In the genomic region with DNA sequence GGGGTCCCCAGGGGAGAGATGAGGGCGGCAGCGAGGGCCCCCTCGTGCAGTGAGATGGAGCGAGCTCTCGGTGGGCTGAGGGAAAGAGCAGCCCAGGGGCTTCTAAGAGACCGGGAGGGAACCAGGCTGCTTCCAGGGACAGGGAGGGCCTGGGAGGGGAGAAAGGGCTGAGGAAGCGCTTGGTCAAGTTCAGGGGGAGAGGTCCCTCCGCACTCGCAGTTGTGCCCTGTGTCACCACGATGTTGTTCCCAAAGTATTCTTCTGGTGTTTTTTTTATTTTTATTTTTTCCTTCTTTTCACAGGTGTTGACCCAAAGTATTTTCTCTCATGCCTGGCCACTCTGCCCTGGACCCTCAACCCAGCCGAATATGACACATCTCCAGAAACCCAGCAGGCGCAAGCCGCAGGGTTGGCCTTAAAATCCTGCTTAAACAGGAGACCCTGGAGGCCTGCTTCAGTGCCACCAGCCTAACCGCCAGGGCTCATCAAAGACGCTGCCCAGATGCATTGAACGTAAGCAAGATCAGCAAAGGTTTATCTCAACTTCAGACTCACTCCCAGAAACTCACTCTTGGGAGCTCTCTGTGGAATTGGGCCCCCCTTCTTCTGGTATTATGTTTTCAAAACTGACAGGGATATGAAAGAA, we compare ENCODE assay signal across 12 cellular contexts. TPM values are rescaled to one million over a fixed set of nuclear protein-coding genes. Genes with fewer than 3 reads are reported as not detected.
DNase-seq lines count a peak whose midpoint lies in the region; TF ChIP-seq lines count a peak whose summit lies in the region.
"Had no signal": no experiment of that assay in that cellular context is flagged by ENCODE, and none has a peak within 500 bp of the region (broad histone marks: within the 10 kb centered on the region; RNA-seq: fewer than 3 reads in every experiment).

No MANE protein-coding gene starts in this region.

- H3K4me1 ChIP-seq in HUES6 (ENCODE audit: control insufficient read depth, insufficient read depth, low read length): peaks cover 20% of the 10 kb centered on the region

- H3K4me1 Mint-ChIP-seq in glutamatergic neuron (ENCODE audit: low read depth, unreplicated experiment) (peaks cover 29% of the 10 kb centered on the region), progenitor cell of endocrine pancreas (ENCODE audit: low read depth) (peaks cover 17% of the 10 kb centered on the region)

- peak overlapping the region; percentile 58 for H3K4me3 ChIP-seq in HUES6 (ENCODE audit: low read depth, low read length)

- H3K36me3 Mint-ChIP-seq in glutamatergic neuron (ENCODE audit: unreplicated experiment) (peaks cover 5% of the 10 kb centered on the region), progenitor cell of endocrine pancreas (ENCODE audit: insufficient read depth) (no peaks in the 10 kb centered on the region)

- H3K9ac ChIP-seq in HUES6 (ENCODE audit: low read length): peak overlapping the region; percentile 62

- H3K27me3 Mint-ChIP-seq in glutamatergic neuron (ENCODE audit: unreplicated experiment) (peaks cover 7% of the 10 kb centered on the region), progenitor cell of endocrine pancreas (peaks cover 42% of the 10 kb centered on the region)

- peak overlapping the region; percentile 49 for H3K4me3 Mint-ChIP-seq in glutamatergic neuron (ENCODE audit: unreplicated experiment)
- peak overlapping the region; percentile 61 for H3K4me3 Mint-ChIP-seq in progenitor cell of endocrine pancreas (ENCODE audit: low read depth)

- H3K27ac ChIP-seq in HUES6 (ENCODE audit: low read depth, low read length): no peak overlapping the region

- no peak for DNase-seq in glutamatergic neuron
- DNase-seq in progenitor cell of endocrine pancreas (ENCODE audit: low spot score, unreplicated experiment): no peak
- no peak for DNase-seq in GM10248 (ENCODE audit: extremely low spot score)
- DNase-seq in GM10266 (ENCODE audit: extremely low spot score): no peak
- no peak for DNase-seq in NCI-H2171 treated with DMSO at 0.1 percent for 48 hours (lab: John Stamatoyannopoulos, UW)
- DNase-seq: activated gamma-delta T cell treated with Interleukin-2 at 50 U/mL for 16 hours, foreskin melanocyte, NCI-H1092 treated with DMSO at 0.1 percent for 48 hours had no signal

- CTCF ChIA-PET in GM10248 (lab: Yijun Ruan, JAX): interaction anchor here (8.5 kb wide), 1 partner anchor 35 kb away, joined by 121 read pairs; no protein-coding TSS in a partner anchor

- no peak for TF ChIP-seq CTCF in glutamatergic neuron (IDR thresholded peaks at IDR 0.05; ENCODE audit: partially characterized antibody, unreplicated experiment)
- TF ChIP-seq CTCF in progenitor cell of endocrine pancreas (IDR thresholded peaks at IDR 0.05; ENCODE audit: unreplicated experiment): no peak
- TF ChIP-seq CTCF in GM10248 (IDR thresholded peaks at IDR 0.05; ENCODE audit: control extremely low read depth, extremely low read depth, low read depth, missing control alignments): no peak
- no peak for TF ChIP-seq CTCF in GM10266 (IDR thresholded peaks at IDR 0.05; ENCODE audit: control insufficient read depth, insufficient read depth, low read depth, missing control alignments)

- H3K27me3 ChIP-seq in HUES6 (ENCODE audit: control insufficient read depth, insufficient read depth, low read length): no peaks in the 10 kb centered on the region; the same call in 1 of the 2 replicates

- H3K9me3 ChIP-seq in HUES6 (ENCODE audit: control insufficient read depth, insufficient read depth, low read depth, low read length): no peaks in the 10 kb centered on the region

- H3K9me3 Mint-ChIP-seq in glutamatergic neuron (ENCODE audit: unreplicated experiment) (peaks cover 9% of the 10 kb centered on the region), progenitor cell of endocrine pancreas (ENCODE audit: low read depth) (no peaks in the 10 kb centered on the region)

- H3K36me3 ChIP-seq in HUES6 (ENCODE audit: control insufficient read depth, insufficient read depth, low read length): peaks cover 13% of the 10 kb centered on the region

- POLR2A ChIA-PET in GM10248 (lab: Yijun Ruan, JAX): no interaction called here

- no peak overlapping the region for H3K27ac Mint-ChIP-seq in glutamatergic neuron (ENCODE audit: unreplicated experiment)
- H3K27ac Mint-ChIP-seq in progenitor cell of endocrine pancreas: no peak overlapping the region

RNA-seq across cellular contexts. Expression of a gene that starts 16.2 kb away (rescaled TPM):
- total RNA-seq in glutamatergic neuron (ENCODE audit: unreplicated experiment) (4.3 TPM), progenitor cell of endocrine pancreas (17.8 and 19.6 TPM in 2 replicates)

RNA-seq across cellular contexts. Expression of a gene that starts 45.0 kb away (rescaled TPM):
- total RNA-seq in glutamatergic neuron (ENCODE audit: unreplicated experiment) (0.81 TPM), progenitor cell of endocrine pancreas (28.4 and 30.8 TPM in 2 replicates)
- total RNA-seq: activated CD8-positive, alpha-beta memory T cell treated with anti-CD3 and anti-CD28 coated beads for 36 hours; H4 had no signal

RNA-seq across cellular contexts. Expression of a gene that starts 55.5 kb away (rescaled TPM):
- total RNA-seq in glutamatergic neuron (ENCODE audit: unreplicated experiment) (not detected), progenitor cell of endocrine pancreas (not detected in 2 replicates)
- total RNA-seq: activated CD8-positive, alpha-beta memory T cell treated with anti-CD3 and anti-CD28 coated beads for 36 hours; H4; renal cortical epithelial cell had no signal

Comparison
In these comparisons a context has a peak if more than half of its experiments do, and no peak if none do; other contexts are left out.
1. RNA of a gene that starts 45.0 kb away (total RNA-seq): 28.4 to 30.8 TPM in progenitor cell of endocrine pancreas; 0.81 TPM in glutamatergic neuron (single experiment); every median in the first group is over 10 times any median in the second.